ENCODE assay signal across 24 cellular contexts in genomic region chr12:119266963-119267362, GRCh38.
DNase-seq lines count a peak whose midpoint lies in the region; ATAC-seq and TF ChIP-seq lines count a peak whose summit lies in the region.
"Had no signal": no experiment of that assay in that cellular context is flagged by ENCODE, and none has a peak within 500 bp of the region (broad histone marks: within the 10 kb centered on the region; RNA-seq: fewer than 3 reads in every experiment).

No MANE protein-coding gene starts in this region.

- H3K4me1 Mint-ChIP-seq in GM23338 (peaks cover 9% of the 10 kb centered on the region), endothelial cell (ENCODE audit: unreplicated experiment) (peaks cover 8% of the 10 kb centered on the region)
- H3K4me1 Mint-ChIP-seq: B cell had no signal

- ATAC-seq in GM23338 = peak; percentile 50; the same call in 2 of the 3 replicates
- ATAC-seq: A549; CD8-positive, alpha-beta T cell; GM12878 had no signal

- peak; percentile 62 for DNase-seq in GM23338 (ENCODE audit: low spot score)
- DNase-seq in NT2/D1 (ENCODE audit: low read depth, low spot score) = peak; percentile 40
- DNase-seq in endothelial cell (ENCODE audit: low spot score) = no peak
- DNase-seq in iPS DF 19.7 (ENCODE audit: low read depth, low spot score) = peak; percentile 25
- no peak for DNase-seq in coronary artery (ENCODE audit: low spot score)
- no peak for DNase-seq in putamen (ENCODE audit: low spot score)
- DNase-seq in SKM-1 (lab: John Stamatoyannopoulos, UW; ENCODE audit: unreplicated experiment) = no peak
- DNase-seq in NCI-H1105 treated with DMSO at 0.1 percent for 48 hours (lab: John Stamatoyannopoulos, UW) = no peak
- DNase-seq: AML-193; CD4-positive, alpha-beta T cell; CD8-positive, alpha-beta T cell; DMS 273 treated with DMSO at 0.1 percent for 48 hours; DMS153; DMS53; DMS79; DND-41; EL; GDM1 had no signal

- 0 out of 2 replicates have a peak, but pooled peaks cover 3% of the 10 kb centered on the region for H3K36me3 ChIP-seq in GM23338 (ENCODE audit: insufficient read depth)
- H3K36me3 ChIP-seq in NT2/D1 (ENCODE audit: insufficient read depth, insufficient read length, low read length) = no peaks in the 10 kb centered on the region
- H3K36me3 ChIP-seq: BLaER1 treated with 17β-estradiol and CSF1 and Interleukin-3, amounts not matched to agents 10 nM and 100 nM had no signal

- H3K9me2 ChIP-seq in GM23338 (ENCODE audit: insufficient read depth) = peaks cover 15% of the 10 kb centered on the region; the same call in 1 of the 2 replicates

- H3K27ac ChIP-seq in GM23338 (ENCODE audit: low read depth) (no peak overlapping the region), coronary artery (no peak overlapping the region)
- H3K27ac ChIP-seq: 22Rv1; A549; BLaER1 treated with 17β-estradiol and CSF1 and Interleukin-3, amounts not matched to agents 10 nM and 100 nM; C4-2B had no signal

- H3K27ac Mint-ChIP-seq in GM23338 (no peak overlapping the region), endothelial cell (ENCODE audit: unreplicated experiment) (no peak overlapping the region)
- H3K27ac Mint-ChIP-seq: B cell; CD4-positive, alpha-beta T cell; CD8-positive, alpha-beta T cell had no signal

- peaks cover 28% of the 10 kb centered on the region for H3K36me3 Mint-ChIP-seq in GM23338 (ENCODE audit: low read depth)
- peaks cover 16% of the 10 kb centered on the region for H3K36me3 Mint-ChIP-seq in endothelial cell (ENCODE audit: low read depth, unreplicated experiment)
- H3K36me3 Mint-ChIP-seq: CD8-positive, alpha-beta T cell had no signal

- H3K9me3 ChIP-seq in NT2/D1 (ENCODE audit: insufficient read depth, low read length) = peaks cover 28% of the 10 kb centered on the region; the same call in 1 of the 2 replicates
- H3K9me3 ChIP-seq: A549 had no signal

- no peak overlapping the region for H2AFZ ChIP-seq in GM23338

- no peak overlapping the region for H3K4me3 ChIP-seq in GM23338
- no peak overlapping the region for H3K4me3 ChIP-seq in NT2/D1 (ENCODE audit: insufficient read length, low read depth)
- H3K4me3 ChIP-seq in coronary artery = no peak overlapping the region
- H3K4me3 ChIP-seq: A549; BLaER1 treated with 17β-estradiol and CSF1 and Interleukin-3, amounts not matched to agents 10 nM and 100 nM; GM12878 had no signal

- H3K27me3 ChIP-seq in GM23338 (ENCODE audit: insufficient read depth) (no peaks in the 10 kb centered on the region), NT2/D1 (ENCODE audit: insufficient read depth, insufficient read length) (no peaks in the 10 kb centered on the region)
- H3K27me3 ChIP-seq: BLaER1 treated with 17β-estradiol and CSF1 and Interleukin-3, amounts not matched to agents 10 nM and 100 nM had no signal

- TF ChIP-seq CTCF in GM23338 (conservative IDR thresholded peaks at IDR 0.05; ENCODE audit: low read depth in 2 of 2) (no peak), endothelial cell (IDR thresholded peaks at IDR 0.05; ENCODE audit: unreplicated experiment) (no peak), coronary artery (IDR thresholded peaks at IDR 0.05) (no peak)

- no peaks in the 10 kb centered on the region; the same call in 1 of the 2 replicates for H3K4me1 ChIP-seq in GM23338 (ENCODE audit: insufficient read depth)
- no peaks in the 10 kb centered on the region for H3K4me1 ChIP-seq in NT2/D1 (ENCODE audit: insufficient read depth, insufficient read length)
- H3K4me1 ChIP-seq: A549; BLaER1 treated with 17β-estradiol and CSF1 and Interleukin-3, amounts not matched to agents 10 nM and 100 nM had no signal

- no peak overlapping the region for H3K4me2 ChIP-seq in GM23338
- H3K4me2 ChIP-seq: A549; BLaER1 treated with 17β-estradiol and CSF1 and Interleukin-3, amounts not matched to agents 10 nM and 100 nM had no signal

- H4K20me1 ChIP-seq in GM23338 (replicated peaks; ENCODE audit: insufficient read depth) = no peaks in the 10 kb centered on the region
- H4K20me1 ChIP-seq: BLaER1 treated with 17β-estradiol and CSF1 and Interleukin-3, amounts not matched to agents 10 nM and 100 nM had no signal

- H3K79me2 ChIP-seq in GM23338 (replicated peaks; ENCODE audit: insufficient read depth) = no peaks in the 10 kb centered on the region

- H3K4me3 Mint-ChIP-seq in GM23338 (no peak overlapping the region), endothelial cell (ENCODE audit: unreplicated experiment) (peak overlapping the region; percentile 13)
- H3K4me3 Mint-ChIP-seq: B cell; CD4-positive, alpha-beta T cell; CD8-positive, alpha-beta T cell had no signal

- H3K9me3 Mint-ChIP-seq in GM23338 = peaks cover 54% of the 10 kb centered on the region
- H3K9me3 Mint-ChIP-seq in endothelial cell (ENCODE audit: unreplicated experiment) = peaks cover 22% of the 10 kb centered on the region

- no peaks in the 10 kb centered on the region for H3F3A ChIP-seq in GM23338 (replicated peaks; ENCODE audit: low read depth)

- H3K9ac ChIP-seq in NT2/D1 (ENCODE audit: insufficient read length, low read depth) = no peak overlapping the region
- H3K9ac ChIP-seq: BLaER1 treated with 17β-estradiol and CSF1 and Interleukin-3, amounts not matched to agents 10 nM and 100 nM had no signal

- H3K27me3 Mint-ChIP-seq in GM23338 (ENCODE audit: insufficient read depth, low read depth, poor library complexity) (peaks cover 3% of the 10 kb centered on the region), endothelial cell (ENCODE audit: unreplicated experiment) (peaks cover 2% of the 10 kb centered on the region)

TF ChIP-seq in GM23338, 12 proteins besides CTCF, POLR2A, EP300 and RAD21 (continues in another document):
- TF ChIP-seq POLR2AphosphoS5 (IDR thresholded peaks at IDR 0.05; ENCODE audit: low read depth) (no peak), NANOG (IDR thresholded peaks at IDR 0.05; ENCODE audit: borderline replicate concordance) (no peak), EZH2phosphoT487 (IDR thresholded peaks at IDR 0.05; ENCODE audit: unreplicated experiment) (no peak), ZNF331 (CRISPR knock-in tag; IDR thresholded peaks at IDR 0.05; ENCODE audit: low read depth) (no peak), ETS1 (IDR thresholded peaks at IDR 0.05) (no peak), ZNF114 (CRISPR knock-in tag; IDR thresholded peaks at IDR 0.05) (no peak), JUNB (IDR thresholded peaks at IDR 0.05; ENCODE audit: unreplicated experiment) (no peak), EZH2 (IDR thresholded peaks at IDR 0.05; ENCODE audit: low read depth, unreplicated experiment) (no peak), CREB1 (CRISPR knock-in tag; IDR thresholded peaks at IDR 0.05; ENCODE audit: low read depth) (no peak), STAT1 (IDR thresholded peaks at IDR 0.05; ENCODE audit: unreplicated experiment) (no peak)

Comparison
In these comparisons a context has a peak if more than half of its experiments do, and no peak if none do; other contexts are left out.
1. DNase-seq: peak in GM23338 (single experiment), NT2/D1 (single experiment) and iPS DF 19.7 (single experiment); none in endothelial cell (single experiment), coronary artery (single experiment), putamen (single experiment), SKM-1 (single experiment) and NCI-H1105 treated with DMSO at 0.1 percent for 48 hours (single experiment).